ENCODE assay signal across 11 cellular contexts in the genomic region with DNA sequence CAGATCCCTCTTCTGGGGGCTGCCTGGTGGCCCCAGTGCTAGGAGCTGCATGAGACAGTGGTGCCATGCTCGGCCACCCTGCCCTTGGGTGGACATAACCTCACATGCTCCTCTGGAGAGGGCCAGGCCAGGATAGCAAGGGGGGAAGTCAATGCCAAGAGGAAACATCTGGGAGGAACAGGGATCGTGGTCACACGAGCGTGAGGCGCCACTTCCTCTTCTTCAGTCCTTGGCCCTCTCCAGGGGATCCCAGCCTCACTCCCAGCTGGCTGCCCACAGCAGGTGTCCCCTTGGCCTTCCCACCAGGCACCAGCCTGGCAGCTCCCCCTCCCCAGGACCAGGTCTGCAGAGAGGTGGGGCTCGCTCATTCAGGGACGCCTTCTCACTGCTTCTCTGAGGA. TPM values are rescaled to one million over a fixed set of nuclear protein-coding genes. Genes with fewer than 3 reads are reported as not detected.
A peak's percentile ranks its signal among the peaks of the same experiment; 100 is the strongest.
DNase-seq lines count a peak whose midpoint lies in the region; ATAC-seq and TF ChIP-seq lines count a peak whose summit lies in the region.
"Had no signal": no experiment of that assay in that cellular context is flagged by ENCODE, and none has a peak within 500 bp of the region (broad histone marks: within the 10 kb centered on the region; RNA-seq: fewer than 3 reads in every experiment).

No MANE protein-coding gene starts in this region.

- H3K36me3 ChIP-seq in esophagus muscularis mucosa (peaks cover 0 to 7% (median 0%) of the 10 kb centered on the region in 4 donors), neutrophil (peaks cover 23% of the 10 kb centered on the region)

- TF ChIP-seq EP300 in esophagus muscularis mucosa (IDR thresholded peaks at IDR 0.05) = no peak

- POLR2A ChIA-PET in CD4-positive, alpha-beta T cell (lab: Charles Lee) = no interaction called here
- POLR2A ChIA-PET in HEK293T (lab: Yijun Ruan, JAX) = interaction anchor here (0.7 kb wide), 1 partner anchor 29 kb away, joined by 3 read pairs; no protein-coding TSS in a partner anchor

- no peaks in the 10 kb centered on the region for H3K27me3 Mint-ChIP-seq in CD4-positive, alpha-beta T cell

- no peaks in the 10 kb centered on the region for H3K9me3 ChIP-seq in CD4-positive, alpha-beta T cell (ENCODE audit: control insufficient read depth, low read length)
- H3K9me3 ChIP-seq in esophagus muscularis mucosa (no peaks in the 10 kb centered on the region), neutrophil (no peaks in the 10 kb centered on the region)

- no peaks in the 10 kb centered on the region for H3K9me3 Mint-ChIP-seq in CD4-positive, alpha-beta T cell

- H3K4me3 ChIP-seq in esophagus muscularis mucosa (no peak overlapping the region), neutrophil (ENCODE audit: low read depth in 1 of 2, low read length in 1 of 2) (peak overlapping the region; percentile 37 to 49)

- H3K36me3 Mint-ChIP-seq in CD4-positive, alpha-beta T cell (ENCODE audit: low read depth) = peaks cover 35% of the 10 kb centered on the region

- peaks cover 77% of the 10 kb centered on the region for H3K4me1 Mint-ChIP-seq in CD4-positive, alpha-beta T cell (ENCODE audit: low read depth)

- no peak overlapping the region for H3K4me3 Mint-ChIP-seq in CD4-positive, alpha-beta T cell

- H3K4me1 ChIP-seq in esophagus muscularis mucosa = peaks cover 15 to 43% (median 37%) of the 10 kb centered on the region in 4 donors
- peaks cover 67 to 70% of the 10 kb centered on the region in 2 experiments for H3K4me1 ChIP-seq in neutrophil (ENCODE audit: control insufficient read depth in 1 of 2, insufficient read depth in 1 of 2, low read depth in 1 of 2, low read length in 1 of 2)

- WGBS in esophagus muscularis mucosa = 29% methylated on average over 7 of the region's 7 CpGs

- ATAC-seq in CD4-positive, alpha-beta T cell (ENCODE audit: poor library complexity) = no peak
- ATAC-seq in GM18870 (IDR thresholded peaks at IDR 0.05; ENCODE audit: unreplicated experiment) = no peak
- ATAC-seq: Panc1 had no signal

- DNase-seq in CD4-positive, alpha-beta T cell = no peak
- DNase-seq in NAMALWA (ENCODE audit: low spot score) = peak; percentile 22
- no peak for DNase-seq in esophagus muscularis mucosa (ENCODE audit: extremely low spot score)
- no peak for DNase-seq in amniotic stem cell (lab: John Stamatoyannopoulos, UW)
- no peak for DNase-seq in NCI-H226
- no peak for DNase-seq in HEK293T (ENCODE audit: extremely low spot score)
- DNase-seq: activated CD4-positive, alpha-beta T cell treated with anti-CD3 and anti-CD28 coated beads, Interleukin-2, amount 50 U/mL, for 48 hours had no signal

- TF ChIP-seq CTCF in CD4-positive, alpha-beta T cell (IDR thresholded peaks at IDR 0.05) = no peak
- no peak for TF ChIP-seq CTCF in esophagus muscularis mucosa (IDR thresholded peaks at IDR 0.05)
- TF ChIP-seq CTCF in neutrophil (IDR thresholded peaks at IDR 0.05) = no peak

- peak overlapping the region; percentile 45 for H3K27ac ChIP-seq in CD4-positive, alpha-beta T cell (ENCODE audit: low read depth, low read length)
- peak overlapping the region; percentile 28 to 68 (median 46) for H3K27ac ChIP-seq in esophagus muscularis mucosa (replicated peaks in 1 of 4)
- peak overlapping the region; percentile 98 for H3K27ac ChIP-seq in neutrophil
- H3K27ac ChIP-seq: epithelial cell of prostate had no signal

- intact Hi-C loops in CD4-positive, alpha-beta T cell (cut with DNase I, micrococcal nuclease) = no loop called here
- intact Hi-C loops in esophagus muscularis mucosa (cut with DNase I) = no loop called here

- peak overlapping the region; percentile 95 for H3K27ac Mint-ChIP-seq in CD4-positive, alpha-beta T cell

- CTCF ChIA-PET in CD4-positive, alpha-beta T cell (lab: Charles Lee) = no interaction called here
- CTCF ChIA-PET in HEK293T (lab: Yijun Ruan, JAX) = no interaction called here

- H3K27me3 ChIP-seq in CD4-positive, alpha-beta T cell (ENCODE audit: control insufficient read depth, insufficient read depth, low read length) = no peaks in the 10 kb centered on the region
- no peaks in the 10 kb centered on the region for H3K27me3 ChIP-seq in esophagus muscularis mucosa
- no peaks in the 10 kb centered on the region for H3K27me3 ChIP-seq in neutrophil

- TF ChIP-seq POLR2A in esophagus muscularis mucosa (IDR thresholded peaks at IDR 0.05; ENCODE audit: low read depth) = no peak

TF ChIP-seq in HEK293T, 16 proteins besides CTCF, POLR2A, EP300 and RAD21:
- no peak for TF ChIP-seq HDGF (IDR thresholded peaks at IDR 0.05; ENCODE audit: borderline replicate concordance)
- no peak for TF ChIP-seq TARDBP (IDR thresholded peaks at IDR 0.05)
- TF ChIP-seq BHLHE40 (IDR thresholded peaks at IDR 0.05; ENCODE audit: borderline replicate concordance) = no peak
- no peak for TF ChIP-seq LEF1 (IDR thresholded peaks at IDR 0.05; ENCODE audit: borderline replicate concordance)
- TF ChIP-seq L3MBTL2 (conservative IDR thresholded peaks at IDR 0.05) = no peak
- TF ChIP-seq CTBP1 (IDR thresholded peaks at IDR 0.05; ENCODE audit: borderline replicate concordance) = no peak
- TF ChIP-seq NFRKB (IDR thresholded peaks at IDR 0.05) = no peak
- no peak for TF ChIP-seq SUZ12 (IDR thresholded peaks at IDR 0.05)
- TF ChIP-seq, protein P1, sequence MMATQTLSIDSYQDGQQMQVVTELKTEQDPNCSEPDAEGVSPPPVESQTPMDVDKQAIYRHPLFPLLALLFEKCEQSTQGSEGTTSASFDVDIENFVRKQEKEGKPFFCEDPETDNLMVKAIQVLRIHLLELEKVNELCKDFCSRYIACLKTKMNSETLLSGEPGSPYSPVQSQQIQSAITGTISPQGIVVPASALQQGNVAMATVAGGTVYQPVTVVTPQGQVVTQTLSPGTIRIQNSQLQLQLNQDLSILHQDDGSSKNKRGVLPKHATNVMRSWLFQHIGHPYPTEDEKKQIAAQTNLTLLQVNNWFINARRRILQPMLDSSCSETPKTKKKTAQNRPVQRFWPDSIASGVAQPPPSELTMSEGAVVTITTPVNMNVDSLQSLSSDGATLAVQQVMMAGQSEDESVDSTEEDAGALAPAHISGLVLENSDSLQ (IDR thresholded peaks at IDR 0.05) = no peak
- TF ChIP-seq ZNF384 (IDR thresholded peaks at IDR 0.05) = no peak
- no peak for TF ChIP-seq ELF4 (IDR thresholded peaks at IDR 0.05)

RNA-seq across cellular contexts. Expression of gene TBC1D14, which starts 28.6 kb away (rescaled TPM):
- total RNA-seq in CD4-positive, alpha-beta T cell = 10 to 100 TPM; 31.2 to 34.1 TPM
- total RNA-seq in esophagus muscularis mucosa = 10 to 100 TPM; 37.0 to 49.4 (median 44.2) TPM

Comparison
In these comparisons a context has a peak if more than half of its experiments do, and no peak if none do; other contexts are left out.
1. H3K27ac ChIP-seq: peak in every context shown above with its lines; median percentile 98 in neutrophil; 46 in esophagus muscularis mucosa; 45 in CD4-positive, alpha-beta T cell.
2. H3K4me3 ChIP-seq: peak in neutrophil (2 of 2); none in esophagus muscularis mucosa (0 of 4).